In the genomic region with DNA sequence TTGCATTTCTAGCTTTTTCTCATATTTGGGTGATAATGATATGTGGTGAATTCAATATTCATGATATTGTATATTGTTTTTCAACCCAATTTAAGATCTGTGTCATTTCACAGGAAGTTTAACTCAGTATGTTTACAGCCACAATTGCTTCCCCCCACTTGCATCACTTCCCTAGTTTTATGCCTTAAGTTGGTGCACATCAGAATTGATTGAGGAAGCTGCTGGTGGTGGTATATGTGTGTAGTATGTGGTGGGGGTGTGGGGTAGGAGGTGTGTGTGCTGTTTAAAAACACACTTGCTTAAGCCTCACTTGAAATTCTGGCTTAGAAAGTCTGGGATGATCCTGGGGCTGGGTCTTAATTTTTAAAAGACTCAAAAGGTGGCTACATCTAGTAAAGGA, we compare ENCODE assay signal across 14 cellular contexts.
DNase-seq lines count a peak whose midpoint lies in the region; ATAC-seq and TF ChIP-seq lines count a peak whose summit lies in the region.
"Had no signal": no experiment of that assay in that cellular context is flagged by ENCODE, and none has a peak within 500 bp of the region (broad histone marks: within the 10 kb centered on the region; RNA-seq: fewer than 3 reads in every experiment).

No MANE protein-coding gene starts in this region.

- no peaks in the 10 kb centered on the region for H4K20me1 ChIP-seq in SK-N-SH (ENCODE audit: insufficient read depth)

- H3K27ac Mint-ChIP-seq in CD4-positive, alpha-beta memory T cell = peak overlapping the region in 4 of 7 donors; percentile 65 to 86 (median 80)
- peak overlapping the region; percentile 35 for H3K27ac Mint-ChIP-seq in T-helper 1 cell treated with Interleukin-12 subunit alpha and Interleukin-12 subunit beta and Interleukin-4 antibody, amounts not matched to agents 30 μg/mL and 1 μg/mL, for 36 hours

- peak overlapping the region in 7 of 8 donors; percentile 8 to 51 (median 46) for H3K4me3 Mint-ChIP-seq in CD4-positive, alpha-beta memory T cell
- H3K4me3 Mint-ChIP-seq in T-helper 1 cell treated with Interleukin-12 subunit alpha and Interleukin-12 subunit beta and Interleukin-4 antibody, amounts not matched to agents 30 μg/mL and 1 μg/mL, for 36 hours = peak overlapping the region; percentile 1

- no peak overlapping the region for H3K4me3 ChIP-seq in CD4-positive, alpha-beta memory T cell (ENCODE audit: low read length in 2 of 2)
- no peak overlapping the region for H3K4me3 ChIP-seq in HL-60 (replicated peaks; ENCODE audit: insufficient read depth, low read length)
- H3K4me3 ChIP-seq in SK-N-SH (ENCODE audit: low read depth in 2 of 2, low read length in 1 of 2) = no peak overlapping the region
- H3K4me3 ChIP-seq: lung, PC-9, thoracic aorta had no signal

- H3K4me1 Mint-ChIP-seq in CD4-positive, alpha-beta memory T cell = peaks cover 39 to 63% (median 50%) of the 10 kb centered on the region in 4 donors
- peaks cover 31% of the 10 kb centered on the region for H3K4me1 Mint-ChIP-seq in T-helper 1 cell treated with Interleukin-12 subunit alpha and Interleukin-12 subunit beta and Interleukin-4 antibody, amounts not matched to agents 30 μg/mL and 1 μg/mL, for 36 hours (ENCODE audit: low read depth)

- no peaks in the 10 kb centered on the region for H3K27me3 ChIP-seq in CD4-positive, alpha-beta memory T cell (ENCODE audit: insufficient read depth, low read length)
- H3K27me3 ChIP-seq in HL-60 (ENCODE audit: insufficient read depth, poor library complexity, severe bottlenecking) (no peaks in the 10 kb centered on the region), SK-N-SH (ENCODE audit: insufficient read depth) (no peaks in the 10 kb centered on the region)

- H3K36me3 ChIP-seq in CD4-positive, alpha-beta memory T cell (ENCODE audit: insufficient read depth, low read length) = no peaks in the 10 kb centered on the region
- H3K36me3 ChIP-seq in SK-N-SH (replicated peaks in 1 of 2; ENCODE audit: control insufficient read depth in 1 of 2, insufficient read depth in 2 of 2, low read length in 1 of 2) = no peaks in the 10 kb centered on the region
- H3K36me3 ChIP-seq: thoracic aorta had no signal

- no peak overlapping the region for H3K27ac ChIP-seq in CD4-positive, alpha-beta memory T cell (ENCODE audit: low read depth, low read length)
- H3K27ac ChIP-seq in HL-60 (replicated peaks) (no peak overlapping the region), SK-N-SH (ENCODE audit: low read depth in 2 of 2, low read length in 1 of 2) (no peak overlapping the region)
- H3K27ac ChIP-seq: parathyroid adenoma, PC-9, thoracic aorta had no signal

- H3K9me2 ChIP-seq in SK-N-SH = no peaks in the 10 kb centered on the region

- H3K9ac ChIP-seq in SK-N-SH = no peak overlapping the region
- H3K9ac ChIP-seq: parathyroid adenoma had no signal

- intact Hi-C loops in CD4-positive, alpha-beta memory T cell (cut with micrococcal nuclease) = no loop called here

- no peak for TF ChIP-seq CTCF in HL-60 (IDR thresholded peaks at IDR 0.05; ENCODE audit: insufficient read depth, low read length)
- TF ChIP-seq CTCF in SK-N-SH (IDR thresholded peaks at IDR 0.05) = no peak

- CTCF ChIA-PET in CD4-positive, alpha-beta memory T cell (lab: Charles Lee; ENCODE audit: partially characterized antibody) = interaction anchor here (1.0 to 5.3 kb wide), 3 partner anchors 14 to 213 kb away, joined by 3 to 33 read pairs (median 6); no protein-coding TSS in a partner anchor
- CTCF ChIA-PET in SK-N-SH (lab: Yijun Ruan, JAX) = interaction anchor here (1.0 to 7.8 kb wide), 6 partner anchors 14 to 483 kb away, joined by 3 to 241 read pairs (median 72); no protein-coding TSS in a partner anchor

- no peak for ATAC-seq in GM19395 (IDR thresholded peaks at IDR 0.05; ENCODE audit: unreplicated experiment)

- peak in 4 of 5 donors; percentile 4 to 47 (median 36) for DNase-seq in CD4-positive, alpha-beta memory T cell
- DNase-seq in HL-60 (ENCODE audit: low read depth in 1 of 2, low spot score in 1 of 2) = peak; percentile 66 to 90
- peak; percentile 22 to 74 for DNase-seq in lung microvascular endothelial cell (ENCODE audit: low read depth in 2 of 2)
- DNase-seq in SK-N-SH = no peak
- DNase-seq in HUDEP-2 (lab: John Stamatoyannopoulos, UW; ENCODE audit: unreplicated experiment in 76 of 76) = no peak
- no peak for DNase-seq in LoVo (ENCODE audit: low spot score)
- DNase-seq: NCI-H1092 treated with DMSO at 0.1 percent for 48 hours, PC-9, T1000 had no signal

- H3K27me3 Mint-ChIP-seq in CD4-positive, alpha-beta memory T cell = no peaks in the 10 kb centered on the region
- H3K27me3 Mint-ChIP-seq in T-helper 1 cell treated with Interleukin-12 subunit alpha and Interleukin-12 subunit beta and Interleukin-4 antibody, amounts not matched to agents 30 μg/mL and 1 μg/mL, for 36 hours (ENCODE audit: low read depth) = no peaks in the 10 kb centered on the region

- no peaks in the 10 kb centered on the region for H3K9me3 ChIP-seq in CD4-positive, alpha-beta memory T cell (ENCODE audit: control insufficient read depth in 1 of 2, low read length in 2 of 2)
- H3K9me3 ChIP-seq in SK-N-SH = 0 out of 2 replicates have a peak, but pooled peaks cover 3% of the 10 kb centered on the region
- H3K9me3 ChIP-seq: thoracic aorta had no signal

- no peak for TF ChIP-seq EP300 in SK-N-SH (IDR thresholded peaks at IDR 0.05; ENCODE audit: borderline replicate concordance in 1 of 2, low read depth in 1 of 2, low read length in 1 of 2)

- H3F3A ChIP-seq in SK-N-SH (replicated peaks; ENCODE audit: insufficient read depth) = no peaks in the 10 kb centered on the region

- peaks cover 41% of the 10 kb centered on the region for H3K4me1 ChIP-seq in CD4-positive, alpha-beta memory T cell (ENCODE audit: insufficient read depth, low read length)
- peaks cover 0 to 30% of the 10 kb centered on the region in 2 experiments; a peak in 2 of 4 replicates for H3K4me1 ChIP-seq in SK-N-SH (ENCODE audit: control insufficient read depth in 1 of 2, insufficient read depth in 2 of 2, low read depth in 1 of 2, low read length in 1 of 2)

- H3K36me3 Mint-ChIP-seq in CD4-positive, alpha-beta memory T cell = peaks cover 10 to 38% of the 10 kb centered on the region in 2 donors
- peaks cover 20% of the 10 kb centered on the region for H3K36me3 Mint-ChIP-seq in T-helper 1 cell treated with Interleukin-12 subunit alpha and Interleukin-12 subunit beta and Interleukin-4 antibody, amounts not matched to agents 30 μg/mL and 1 μg/mL, for 36 hours (ENCODE audit: low read depth)

- peaks cover 0 to 7% (median 0%) of the 10 kb centered on the region in 8 donors for H3K9me3 Mint-ChIP-seq in CD4-positive, alpha-beta memory T cell
- peaks cover 8% of the 10 kb centered on the region for H3K9me3 Mint-ChIP-seq in T-helper 1 cell treated with Interleukin-12 subunit alpha and Interleukin-12 subunit beta and Interleukin-4 antibody, amounts not matched to agents 30 μg/mL and 1 μg/mL, for 36 hours

- no peaks in the 10 kb centered on the region for H3K79me2 ChIP-seq in SK-N-SH (ENCODE audit: insufficient read depth)
- H3K79me2 ChIP-seq: parathyroid adenoma had no signal

- no peak for TF ChIP-seq RAD21 in SK-N-SH (IDR thresholded peaks at IDR 0.05; ENCODE audit: low read length)

- no peak overlapping the region for H2AFZ ChIP-seq in SK-N-SH (ENCODE audit: low read depth)
- H2AFZ ChIP-seq: parathyroid adenoma, PC-9 had no signal

- H3K4me2 ChIP-seq in SK-N-SH = no peak overlapping the region
- H3K4me2 ChIP-seq: PC-9 had no signal

- POLR2A ChIA-PET in CD4-positive, alpha-beta memory T cell (lab: Charles Lee; ENCODE audit: partially characterized antibody) = interaction anchor here (0.9 kb wide), 1 partner anchor 31 kb away, joined by 4 read pairs; no protein-coding TSS in a partner anchor
- POLR2A ChIA-PET in SK-N-SH (lab: Yijun Ruan, JAX) = interaction anchor here (1.0 kb wide), 1 partner anchor 40 kb away, joined by 3 read pairs; no protein-coding TSS in a partner anchor

TF ChIP-seq in SK-N-SH, 30 proteins besides CTCF, POLR2A, EP300 and RAD21 (continues in another document):
- no peak for TF ChIP-seq GATA2 (CRISPR knock-in tag; IDR thresholded peaks at IDR 0.05)
- TF ChIP-seq, protein P1, sequence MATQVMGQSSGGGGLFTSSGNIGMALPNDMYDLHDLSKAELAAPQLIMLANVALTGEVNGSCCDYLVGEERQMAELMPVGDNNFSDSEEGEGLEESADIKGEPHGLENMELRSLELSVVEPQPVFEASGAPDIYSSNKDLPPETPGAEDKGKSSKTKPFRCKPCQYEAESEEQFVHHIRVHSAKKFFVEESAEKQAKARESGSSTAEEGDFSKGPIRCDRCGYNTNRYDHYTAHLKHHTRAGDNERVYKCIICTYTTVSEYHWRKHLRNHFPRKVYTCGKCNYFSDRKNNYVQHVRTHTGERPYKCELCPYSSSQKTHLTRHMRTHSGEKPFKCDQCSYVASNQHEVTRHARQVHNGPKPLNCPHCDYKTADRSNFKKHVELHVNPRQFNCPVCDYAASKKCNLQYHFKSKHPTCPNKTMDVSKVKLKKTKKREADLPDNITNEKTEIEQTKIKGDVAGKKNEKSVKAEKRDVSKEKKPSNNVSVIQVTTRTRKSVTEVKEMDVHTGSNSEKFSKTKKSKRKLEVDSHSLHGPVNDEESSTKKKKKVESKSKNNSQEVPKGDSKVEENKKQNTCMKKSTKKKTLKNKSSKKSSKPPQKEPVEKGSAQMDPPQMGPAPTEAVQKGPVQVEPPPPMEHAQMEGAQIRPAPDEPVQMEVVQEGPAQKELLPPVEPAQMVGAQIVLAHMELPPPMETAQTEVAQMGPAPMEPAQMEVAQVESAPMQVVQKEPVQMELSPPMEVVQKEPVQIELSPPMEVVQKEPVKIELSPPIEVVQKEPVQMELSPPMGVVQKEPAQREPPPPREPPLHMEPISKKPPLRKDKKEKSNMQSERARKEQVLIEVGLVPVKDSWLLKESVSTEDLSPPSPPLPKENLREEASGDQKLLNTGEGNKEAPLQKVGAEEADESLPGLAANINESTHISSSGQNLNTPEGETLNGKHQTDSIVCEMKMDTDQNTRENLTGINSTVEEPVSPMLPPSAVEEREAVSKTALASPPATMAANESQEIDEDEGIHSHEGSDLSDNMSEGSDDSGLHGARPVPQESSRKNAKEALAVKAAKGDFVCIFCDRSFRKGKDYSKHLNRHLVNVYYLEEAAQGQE (IDR thresholded peaks at IDR 0.05; ENCODE audit: low read depth, low read length) = no peak
- TF ChIP-seq RFX5 (IDR thresholded peaks at IDR 0.05; ENCODE audit: low read length) = no peak
- no peak for TF ChIP-seq CHD2 (IDR thresholded peaks at IDR 0.05; ENCODE audit: low read length, partially characterized antibody)
- TF ChIP-seq FOXM1 (IDR thresholded peaks at IDR 0.05; ENCODE audit: low read depth) = no peak
- TF ChIP-seq TAF1 (IDR thresholded peaks at IDR 0.05; ENCODE audit: borderline replicate concordance, low read depth, low read length) = no peak
- no peak for TF ChIP-seq FOSL2 (IDR thresholded peaks at IDR 0.05; ENCODE audit: borderline replicate concordance, low read depth)

Comparison
In these comparisons a context has a peak if more than half of its experiments do, and no peak if none do; other contexts are left out.
1. DNase-seq: peak in CD4-positive, alpha-beta memory T cell (4 of 5), HL-60 (2 of 2) and lung microvascular endothelial cell (2 of 2); none in SK-N-SH (single experiment), HUDEP-2 (0 of 76) and LoVo (single experiment).